In genomic region chr13:112254061-112254818, GRCh38 we compare ENCODE assay signal across 31 cellular contexts.
DNase-seq lines count a peak whose midpoint lies in the region; ATAC-seq and TF ChIP-seq lines count a peak whose summit lies in the region.
"Had no signal": no experiment of that assay in that cellular context is flagged by ENCODE, and none has a peak within 500 bp of the region (broad histone marks: within the 10 kb centered on the region; RNA-seq: fewer than 3 reads in every experiment).

No MANE protein-coding gene starts in this region.

- no peak overlapping the region for H3K9ac ChIP-seq in colonic mucosa (ENCODE audit: low read depth in 2 of 2, low read length in 2 of 2)
- H3K9ac ChIP-seq: KMS-11 had no signal

- H3K4me3 ChIP-seq in colonic mucosa (no peak overlapping the region), lower leg skin (ENCODE audit: low read depth, poor library complexity, severe bottlenecking) (no peak overlapping the region)
- H3K4me3 ChIP-seq: GM12878 had no signal

- H3K9me3 Mint-ChIP-seq in type B pancreatic cell, result no peaks in the 10 kb centered on the region
- H3K9me3 Mint-ChIP-seq: CD8-positive, alpha-beta memory T cell had no signal

- WGBS in lower leg skin, 2 donors, result 62 to 65% methylated on average over 25 of the region's 25 CpGs

- peak; percentile 30 for DNase-seq in activated CD8-positive, alpha-beta memory T cell treated with anti-CD3 and anti-CD28 coated beads for 24 hours
- no peak for DNase-seq in activated CD8-positive, alpha-beta memory T cell treated with anti-CD3 and anti-CD28 coated beads, Interleukin-2, amount 50 U/mL, for 48 hours
- peak; percentile 13 for DNase-seq in colonic mucosa
- DNase-seq in lower leg skin (ENCODE audit: low spot score in 2 of 2), result peak; percentile 2 to 49
- DNase-seq in type B pancreatic cell (ENCODE audit: extremely low spot score, unreplicated experiment), result peak; percentile 63
- DNase-seq in AG08396 (ENCODE audit: low spot score), result no peak
- no peak for DNase-seq in activated T-cell treated with anti-CD3 and anti-CD28 coated beads for 4 hours
- DNase-seq: BE2C; CD8-positive, alpha-beta memory T cell; DMS 273 treated with DMSO at 0.1 percent for 48 hours; DMS79; EL; GDM1; GOT3; MM.1S; NCI-H1694; NCI-H2029 treated with DMSO at 0.1 percent for 48 hours; NCI-H446 treated with DMSO at 0.1 percent for 48 hours; NCI-H526; NCI-H82; NK-92 treated with Interleukin-12 subunit alpha and Interleukin-12 subunit beta, amount 100 ng/mL, for 24 hours; PC-3 had no signal

- intact Hi-C loops in colonic mucosa (cut with DNase I), result no loop called here
- intact Hi-C loops in lower leg skin (cut with DNase I; ENCODE audit: low total_unique reads), result no loop called here

- no peak for ATAC-seq in HG02588 (IDR thresholded peaks at IDR 0.05; ENCODE audit: unreplicated experiment)
- ATAC-seq: GM12878, HCT116, PC-3, Right ventricle myocardium inferior had no signal

- H3K27me3 Mint-ChIP-seq in type B pancreatic cell, result peaks cover 36% of the 10 kb centered on the region

- H3K4me1 Mint-ChIP-seq in type B pancreatic cell (ENCODE audit: unreplicated experiment), result no peaks in the 10 kb centered on the region
- H3K4me1 Mint-ChIP-seq: CD14-positive monocyte; CD8-positive, alpha-beta memory T cell had no signal

- no peak overlapping the region for H3K27ac ChIP-seq in colonic mucosa
- H3K27ac ChIP-seq: 22Rv1, HL-60, KMS-11 had no signal

- H3K27me3 ChIP-seq in colonic mucosa, result no peaks in the 10 kb centered on the region

- H3K36me3 ChIP-seq in colonic mucosa, result no peaks in the 10 kb centered on the region
- H3K36me3 ChIP-seq: BE2C had no signal

- TF ChIP-seq CTCF in colonic mucosa (IDR thresholded peaks at IDR 0.05), result no peak
- no peak for TF ChIP-seq CTCF in lower leg skin (IDR thresholded peaks at IDR 0.05)
- no peak for TF ChIP-seq CTCF in type B pancreatic cell (conservative IDR thresholded peaks at IDR 0.05)

- H3K36me3 Mint-ChIP-seq in type B pancreatic cell, result no peaks in the 10 kb centered on the region
- H3K36me3 Mint-ChIP-seq: CD14-positive monocyte; CD8-positive, alpha-beta memory T cell had no signal

- H3K4me3 Mint-ChIP-seq in type B pancreatic cell, result no peak overlapping the region
- H3K4me3 Mint-ChIP-seq: CD14-positive monocyte, IgD-negative memory B cell had no signal

- no peaks in the 10 kb centered on the region for H3K9me3 ChIP-seq in colonic mucosa
- H3K9me3 ChIP-seq: BE2C had no signal

- H3K4me1 ChIP-seq in colonic mucosa, result no peaks in the 10 kb centered on the region
- H3K4me1 ChIP-seq: BE2C had no signal

- TF ChIP-seq POLR2A in lower leg skin (IDR thresholded peaks at IDR 0.05), result no peak

- H3K27ac Mint-ChIP-seq in type B pancreatic cell, result no peak overlapping the region
- H3K27ac Mint-ChIP-seq: CD8-positive, alpha-beta memory T cell; IgD-negative memory B cell had no signal

Comparison
In these comparisons a context has a peak if more than half of its experiments do, and no peak if none do; other contexts are left out.
1. DNase-seq: peak in activated CD8-positive, alpha-beta memory T cell treated with anti-CD3 and anti-CD28 coated beads for 24 hours (single experiment), colonic mucosa (single experiment), lower leg skin (2 of 2) and type B pancreatic cell (single experiment); none in activated CD8-positive, alpha-beta memory T cell treated with anti-CD3 and anti-CD28 coated beads, Interleukin-2, amount 50 U/mL, for 48 hours (single experiment), AG08396 (single experiment) and activated T-cell treated with anti-CD3 and anti-CD28 coated beads for 4 hours (single experiment).